Comparison of ENCODE assay signal across 1 cellular context in genomic region chr3:14598143-14598569, GRCh38.
A peak's percentile ranks its signal among the peaks of the same experiment; 100 is the strongest.
TF ChIP-seq lines count a peak whose summit lies in the region.

No MANE protein-coding gene starts in this region.

TF ChIP-seq in K562, 482 proteins besides CTCF, POLR2A, EP300 and RAD21 (continued from another document and continues in another):
- TF ChIP-seq ZNF592 (IDR thresholded peaks at IDR 0.05) = no peak
- no peak for TF ChIP-seq NUFIP1 (IDR thresholded peaks at IDR 0.05; ENCODE audit: partially characterized antibody)
- TF ChIP-seq VEZF1 (CRISPR knock-in tag; IDR thresholded peaks at IDR 0.05) = peak; percentile 66
- no peak for TF ChIP-seq ETS2 (tag; IDR thresholded peaks at IDR 0.05; ENCODE audit: borderline replicate concordance, poor library complexity, severe bottlenecking)
- TF ChIP-seq NFE2 (IDR thresholded peaks at IDR 0.05; ENCODE audit: low read depth) = no peak
- TF ChIP-seq HLTF (IDR thresholded peaks at IDR 0.05) = no peak
- TF ChIP-seq MCM7 (IDR thresholded peaks at IDR 0.05) = no peak
- TF ChIP-seq HDAC3 (IDR thresholded peaks at IDR 0.05; ENCODE audit: borderline replicate concordance, partially characterized antibody) = no peak
- TF ChIP-seq GMEB1 (CRISPR knock-in tag; IDR thresholded peaks at IDR 0.05) = no peak
- TF ChIP-seq ZNF644 (tag; IDR thresholded peaks at IDR 0.05; ENCODE audit: low read depth) = peak; percentile 95
- TF ChIP-seq BRCA1 (IDR thresholded peaks at IDR 0.05) = no peak
- TF ChIP-seq BRCA1 (CRISPR knock-in tag; IDR thresholded peaks at IDR 0.05) = no peak
- TF ChIP-seq PURB (CRISPR knock-in tag; IDR thresholded peaks at IDR 0.05; ENCODE audit: low read depth) = no peak
- TF ChIP-seq U2AF2 (optimal IDR thresholded peaks at IDR 0.05; ENCODE audit: low read depth, low read length) = no peak
- TF ChIP-seq POLR2H (tag; IDR thresholded peaks at IDR 0.05; ENCODE audit: low read depth) = no peak
- TF ChIP-seq STAT5B (CRISPR knock-in tag; IDR thresholded peaks at IDR 0.05) = no peak
- TF ChIP-seq RREB1 (CRISPR knock-in tag; IDR thresholded peaks at IDR 0.05) = peak; percentile 78
- no peak for TF ChIP-seq ZNF217 (CRISPR knock-in tag; IDR thresholded peaks at IDR 0.05)
- no peak for TF ChIP-seq ZHX1 (conservative IDR thresholded peaks at IDR 0.05; ENCODE audit: low read length)
- no peak for TF ChIP-seq KLF1 (tag; IDR thresholded peaks at IDR 0.05)
- TF ChIP-seq FOXJ3 (CRISPR knock-in tag; IDR thresholded peaks at IDR 0.05) = no peak
- TF ChIP-seq PHB2 (IDR thresholded peaks at IDR 0.05; ENCODE audit: low read depth) = no peak
- TF ChIP-seq ZNF395 (CRISPR knock-in tag; IDR thresholded peaks at IDR 0.05) = peak; percentile 93
- peak; percentile 99 for TF ChIP-seq TCF7 (IDR thresholded peaks at IDR 0.05; ENCODE audit: borderline replicate concordance)
- TF ChIP-seq E2F1 (CRISPR knock-in tag; IDR thresholded peaks at IDR 0.05) = no peak
- TF ChIP-seq ZNF232 (CRISPR knock-in tag; IDR thresholded peaks at IDR 0.05) = peak; percentile 75; the same call in 1 of the 2 replicates
- no peak for TF ChIP-seq BRF2 (IDR thresholded peaks at IDR 0.05; ENCODE audit: borderline replicate concordance, insufficient read depth, insufficient read length)
- no peak for TF ChIP-seq DACH1 (IDR thresholded peaks at IDR 0.05; ENCODE audit: partially characterized antibody)
- no peak for TF ChIP-seq STAT6 (CRISPR knock-in tag; IDR thresholded peaks at IDR 0.05)
- no peak for TF ChIP-seq MNT (conservative IDR thresholded peaks at IDR 0.05)
- TF ChIP-seq NR4A1 (CRISPR knock-in tag; IDR thresholded peaks at IDR 0.05) = no peak
- peak; percentile 93 for TF ChIP-seq NR4A1 (tag; IDR thresholded peaks at IDR 0.05)
- no peak for TF ChIP-seq CBFA2T2 (conservative IDR thresholded peaks at IDR 0.05)
